ENCODE assay signal across 8 cellular contexts in genomic region chr1:84143796-84144565, GRCh38. TPM values are rescaled to one million over a fixed set of nuclear protein-coding genes. Genes with fewer than 3 reads are reported as not detected.
DNase-seq lines count a peak whose midpoint lies in the region; ATAC-seq, FAIRE-seq and TF ChIP-seq lines count a peak whose summit lies in the region.

Gene PRKACB, plus strand, starts transcription at chr1:84144271. Its CDS starts 91 bp downstream, at chr1:84144362.

- no peak within 1 kb of the TSS for H3K27ac ChIP-seq in right cardiac atrium (ENCODE audit: low read length)

- no peak for TF ChIP-seq POLR2A in GM12892 (IDR thresholded peaks at IDR 0.05; ENCODE audit: low read depth, low read length)

- intact Hi-C loops in right cardiac atrium (cut with DNase I): loop anchor here (5.0 to 10.0 kb wide), 3 partner anchors 288 to 791 kb away; no protein-coding TSS in a partner anchor

- peak; percentile 86 for FAIRE-seq in GM12892 (lab: Jason Lieb, UNC)

- H3K27ac Mint-ChIP-seq in stimulated activated naive CD8-positive, alpha-beta T cell treated with anti-CD3 and anti-CD28 coated beads, Interleukin-15, Interleukin-2, amounts not matched to agents 100 ng/mL and 50 ng/mL, for 24 hours: peak within 1 kb of the TSS; percentile 96

- H3K27me3 ChIP-seq in adipocyte (replicated peaks; ENCODE audit: control insufficient read depth, insufficient read depth, low read length): no peaks in the 10 kb centered on the region
- no peaks in the 10 kb centered on the region for H3K27me3 ChIP-seq in right cardiac atrium (ENCODE audit: control insufficient read depth, insufficient read depth)

- H3K36me3 ChIP-seq in adipocyte (ENCODE audit: control insufficient read depth, insufficient read depth, low read length, severe bottlenecking): no peaks in the 10 kb centered on the region

- no peak within 1 kb of the TSS for H3K9ac ChIP-seq in adipocyte (ENCODE audit: low read length)

- H3K36me3 Mint-ChIP-seq in stimulated activated naive CD8-positive, alpha-beta T cell treated with anti-CD3 and anti-CD28 coated beads, Interleukin-15, Interleukin-2, amounts not matched to agents 100 ng/mL and 50 ng/mL, for 24 hours (ENCODE audit: low read depth): no peaks in the 10 kb centered on the region

- peaks cover 64% of the 10 kb centered on the region for H3K4me1 Mint-ChIP-seq in stimulated activated naive CD8-positive, alpha-beta T cell treated with anti-CD3 and anti-CD28 coated beads, Interleukin-15, Interleukin-2, amounts not matched to agents 100 ng/mL and 50 ng/mL, for 24 hours (ENCODE audit: low read depth)

- H3K4me1 ChIP-seq in adipocyte (ENCODE audit: control insufficient read depth, insufficient read depth, low read length): peaks cover 23% of the 10 kb centered on the region
- no peaks in the 10 kb centered on the region for H3K4me1 ChIP-seq in right cardiac atrium (ENCODE audit: control insufficient read depth, insufficient read depth, low read length)

- no peaks in the 10 kb centered on the region for H3K27me3 Mint-ChIP-seq in stimulated activated naive CD8-positive, alpha-beta T cell treated with anti-CD3 and anti-CD28 coated beads, Interleukin-15, Interleukin-2, amounts not matched to agents 100 ng/mL and 50 ng/mL, for 24 hours

- H3K4me3 ChIP-seq in adipocyte (ENCODE audit: low read length): no peak within 1 kb of the TSS
- no peak within 1 kb of the TSS for H3K4me3 ChIP-seq in right cardiac atrium (ENCODE audit: low read length)

- H3K4me3 Mint-ChIP-seq in stimulated activated naive CD8-positive, alpha-beta T cell treated with anti-CD3 and anti-CD28 coated beads, Interleukin-15, Interleukin-2, amounts not matched to agents 100 ng/mL and 50 ng/mL, for 24 hours: peak within 1 kb of the TSS; percentile 94

- H3K9me3 ChIP-seq in adipocyte (ENCODE audit: control insufficient read depth, low read length): peaks cover 1% of the 10 kb centered on the region
- no peaks in the 10 kb centered on the region for H3K9me3 ChIP-seq in right cardiac atrium (ENCODE audit: control insufficient read depth, low read length)

- DNase-seq in GM12892 (ENCODE audit: insufficient read length): no peak
- peak; percentile 23 for DNase-seq in LoVo (ENCODE audit: low spot score)
- peak; percentile 22 for DNase-seq in adipocyte (ENCODE audit: low read depth)
- DNase-seq in right cardiac atrium: no peak
- no peak for DNase-seq in stimulated activated naive CD4-positive, alpha-beta T cell treated with Interleukin-2 at 50 U/mL for 16 hours (lab: John Stamatoyannopoulos, UW)
- no peak for DNase-seq in NCI-H2107 treated with DMSO at 0.1 percent for 48 hours (lab: John Stamatoyannopoulos, UW; ENCODE audit: unreplicated experiment)

- no peaks in the 10 kb centered on the region for H3K9me3 Mint-ChIP-seq in stimulated activated naive CD8-positive, alpha-beta T cell treated with anti-CD3 and anti-CD28 coated beads, Interleukin-15, Interleukin-2, amounts not matched to agents 100 ng/mL and 50 ng/mL, for 24 hours

- ATAC-seq in GM21786 (IDR thresholded peaks at IDR 0.05; ENCODE audit: unreplicated experiment) (peak; percentile 92), right cardiac atrium (peak; percentile 47)

- 64% methylated on average over 2 of the region's 2 CpGs for WGBS in right cardiac atrium

RNA-seq across cellular contexts. Expression of gene PRKACB, which starts in this region (rescaled TPM):
- 6.4 TPM for polyA plus RNA-seq in GM12892 (2012; ENCODE audit: missing spikeins)
- total RNA-seq in right cardiac atrium: 10 to 100 TPM; 49.6 to 53.5 (median 51.3) TPM
- 21.0 TPM for polyA plus RNA-seq in right cardiac atrium

Comparison
In these comparisons a context has a peak if more than half of its experiments do, and no peak if none do; other contexts are left out.
1. DNase-seq: peak in LoVo (single experiment) and adipocyte (single experiment); none in GM12892 (single experiment), right cardiac atrium (0 of 3), stimulated activated naive CD4-positive, alpha-beta T cell treated with Interleukin-2 at 50 U/mL for 16 hours (single experiment) and NCI-H2107 treated with DMSO at 0.1 percent for 48 hours (single experiment).